Comparison of ENCODE assay signal across 16 cellular contexts in the genomic region with DNA sequence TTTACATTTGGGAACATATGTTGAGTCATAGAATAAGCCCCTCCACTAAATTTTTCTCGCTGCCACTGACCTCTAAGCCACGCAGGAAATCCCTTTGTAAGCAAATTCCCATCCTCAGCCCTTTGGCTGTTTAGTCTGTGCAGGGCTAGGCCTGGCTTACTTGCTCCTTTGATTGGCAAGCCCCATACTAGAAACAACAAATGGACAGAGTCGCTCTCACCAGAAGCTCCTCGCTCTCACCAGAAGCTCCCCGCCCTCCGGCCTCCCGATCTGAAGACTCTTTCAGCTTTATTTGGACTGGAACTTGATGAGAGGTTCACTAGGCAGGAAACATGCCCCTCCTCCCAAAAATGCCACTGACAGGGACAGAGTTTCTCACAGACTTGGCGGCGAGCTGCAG.
DNase-seq lines count a peak whose midpoint lies in the region; ATAC-seq and TF ChIP-seq lines count a peak whose summit lies in the region.
"Had no signal": no experiment of that assay in that cellular context is flagged by ENCODE, and none has a peak within 500 bp of the region (broad histone marks: within the 10 kb centered on the region; RNA-seq: fewer than 3 reads in every experiment).

No MANE protein-coding gene starts in this region.

- H3K4me3 ChIP-seq in astrocyte of the spinal cord (ENCODE audit: low read depth, low read length) = no peak overlapping the region
- H3K4me3 ChIP-seq in fibroblast of villous mesenchyme (ENCODE audit: low read depth, low read length) = no peak overlapping the region
- no peak overlapping the region for H3K4me3 ChIP-seq in transverse colon
- H3K4me3 ChIP-seq: SK-N-MC had no signal

- no peaks in the 10 kb centered on the region for H3K9me3 ChIP-seq in transverse colon

- TF ChIP-seq CTCF in astrocyte of the spinal cord (IDR thresholded peaks at IDR 0.05; ENCODE audit: low read depth, low read length) (no peak), fibroblast of villous mesenchyme (IDR thresholded peaks at IDR 0.05; ENCODE audit: insufficient read depth, low read depth, low read length) (no peak), nephron (IDR thresholded peaks at IDR 0.05; ENCODE audit: unreplicated experiment in 3 of 3) (no peak), transverse colon (IDR thresholded peaks at IDR 0.05) (no peak)

- H3K27me3 ChIP-seq in transverse colon = no peaks in the 10 kb centered on the region

- intact Hi-C loops in transverse colon (cut with DNase I; ENCODE audit: low total_unique reads) = no loop called here

- H3K27me3 Mint-ChIP-seq in nephron (ENCODE audit: low read depth) = peaks cover 6% of the 10 kb centered on the region

- peak; percentile 54 for DNase-seq in astrocyte of the spinal cord (ENCODE audit: low read depth, low spot score)
- DNase-seq in fibroblast of villous mesenchyme (ENCODE audit: low read depth) = peak; percentile 85
- peak; percentile 10 for DNase-seq in transverse colon
- DNase-seq in NOMO-1 treated with DMSO at 0.1 percent for 48 hours (lab: John Stamatoyannopoulos, UW; ENCODE audit: unreplicated experiment) = no peak
- DNase-seq: CD8-positive, alpha-beta T cell; DMS79 treated with DMSO at 0.1 percent for 48 hours; GF-D8; NCI-H1436 treated with DMSO at 0.1 percent for 48 hours; NCI-H2081 treated with DMSO at 0.1 percent for 48 hours; NCI-H526 treated with DMSO at 0.1 percent for 48 hours; NK-92 treated with Interleukin-12 subunit alpha and Interleukin-12 subunit beta, amount 100 ng/mL, for 24 hours had no signal

- H3K27ac ChIP-seq in transverse colon = peak overlapping the region in 1 of 4 donors; percentile 3
- H3K27ac ChIP-seq: RWPE1, SK-N-MC had no signal

- 60% methylated on average over 9 of the region's 9 CpGs; no CpG with 5 or more reads in 1 of the 2 donors for WGBS in transverse colon (ENCODE audit: low coverage in 1 of 2), 2 donors

- H3K36me3 Mint-ChIP-seq in nephron (ENCODE audit: low read depth) = no peaks in the 10 kb centered on the region
- H3K36me3 Mint-ChIP-seq: CD8-positive, alpha-beta T cell had no signal

- ATAC-seq in HG02885 (IDR thresholded peaks at IDR 0.05; ENCODE audit: poor library complexity, unreplicated experiment) (no peak), HG02840 (IDR thresholded peaks at IDR 0.05; ENCODE audit: low FRiP score, unreplicated experiment) (no peak)
- ATAC-seq: CD8-positive, alpha-beta T cell had no signal

- peaks cover 12% of the 10 kb centered on the region for H3K9me3 Mint-ChIP-seq in nephron

- no peak for TF ChIP-seq POLR2A in transverse colon (IDR thresholded peaks at IDR 0.05)

- peak overlapping the region in 2 of 3 experiments; percentile 2 to 9 for H3K27ac Mint-ChIP-seq in nephron
- H3K27ac Mint-ChIP-seq: CD8-positive, alpha-beta T cell had no signal

- TF ChIP-seq EP300 in transverse colon (IDR thresholded peaks at IDR 0.05; ENCODE audit: low read depth) = no peak

- H3K4me1 Mint-ChIP-seq in nephron = peaks cover 20% of the 10 kb centered on the region

- no peaks in the 10 kb centered on the region for H3K4me1 ChIP-seq in transverse colon

- H3K36me3 ChIP-seq in transverse colon = no peaks in the 10 kb centered on the region

- peak overlapping the region in 1 of 3 experiments; percentile 7 for H3K4me3 Mint-ChIP-seq in nephron
- H3K4me3 Mint-ChIP-seq: CD8-positive, alpha-beta T cell had no signal

- in situ Hi-C loops in astrocyte of the spinal cord (cut with HindIII; ENCODE audit: low sequenced_read_pairs) = no loop called here
- in situ Hi-C loops in transverse colon (cut with MboI; ENCODE audit: low pct_ligation_motif_present in 1 of 4, low pct_unique_long_range_greater_than_20kb in 1 of 4, low sequenced_read_pairs in 3 of 4) = no loop called here
